ENCODE assay signal across 30 cellular contexts in genomic region chr7:99739699-99740572, GRCh38. TPM values are rescaled to one million over a fixed set of nuclear protein-coding genes. Genes with fewer than 3 reads are reported as not detected.
DNase-seq lines count a peak whose midpoint lies in the region; ATAC-seq and TF ChIP-seq lines count a peak whose summit lies in the region.
"Had no signal": no experiment of that assay in that cellular context is flagged by ENCODE, and none has a peak within 500 bp of the region (broad histone marks: within the 10 kb centered on the region; RNA-seq: fewer than 3 reads in every experiment).

No MANE protein-coding gene starts in this region.

- peak overlapping the region; percentile 1 for H3K9ac ChIP-seq in adipocyte (ENCODE audit: low read length)
- H3K9ac ChIP-seq: BLaER1 treated with 17β-estradiol and CSF1 and Interleukin-3, amounts not matched to agents 10 nM and 100 nM had no signal

- no peaks in the 10 kb centered on the region for H3K9me3 ChIP-seq in breast epithelium
- H3K9me3 ChIP-seq in adipocyte (ENCODE audit: control insufficient read depth, low read length): no peaks in the 10 kb centered on the region
- H3K9me3 ChIP-seq: ascending aorta, colonic mucosa, testis had no signal

- CTCF ChIA-PET in MCF 10A (lab: Yijun Ruan, JAX): interaction anchor here (0.6 to 2.8 kb wide), 8 partner anchors 10 to 313 kb away, joined by 3 to 20 read pairs (median 5); partner anchors contain the start of gene CYP3A5

- H3K36me3 Mint-ChIP-seq in MCF 10A (ENCODE audit: insufficient read depth, unreplicated experiment) (peaks cover 6% of the 10 kb centered on the region), nephron (ENCODE audit: low read depth) (no peaks in the 10 kb centered on the region)
- no peaks in the 10 kb centered on the region for H3K36me3 Mint-ChIP-seq in stimulated activated effector memory CD8-positive, alpha-beta T cell treated with anti-CD3 and anti-CD28 coated beads, Interleukin-12 subunit alpha, Interleukin-12 subunit beta, amount 100 ng/mL, for 72 hours

- H3K27me3 Mint-ChIP-seq in MCF 10A (ENCODE audit: insufficient read depth, unreplicated experiment) (no peaks in the 10 kb centered on the region), nephron (ENCODE audit: low read depth) (no peaks in the 10 kb centered on the region)

- H3K4me3 ChIP-seq in breast epithelium (no peak overlapping the region), adipocyte (ENCODE audit: low read length) (peak overlapping the region; percentile 11)
- H3K4me3 ChIP-seq: ascending aorta; BLaER1 treated with 17β-estradiol and CSF1 and Interleukin-3, amounts not matched to agents 10 nM and 100 nM; colonic mucosa; testis had no signal

- TSS peak; percentile 53 for BruUV-seq in MCF 10A (replicated peaks; lab: Mats Ljungman, UMichigan)

- TF ChIP-seq POLR2A in breast epithelium (IDR thresholded peaks at IDR 0.05): no peak

- H3K27ac Mint-ChIP-seq in MCF 10A (ENCODE audit: low read depth, unreplicated experiment) (peak overlapping the region; percentile 87), nephron (peak overlapping the region in 2 of 3 experiments; percentile 41 to 50)
- no peak overlapping the region for H3K27ac Mint-ChIP-seq in stimulated activated effector memory CD8-positive, alpha-beta T cell treated with anti-CD3 and anti-CD28 coated beads, Interleukin-12 subunit alpha, Interleukin-12 subunit beta, amount 100 ng/mL, for 72 hours
- H3K27ac Mint-ChIP-seq: nephron progenitor cell, WTC11 had no signal

- TF ChIP-seq CTCF in MCF 10A (IDR thresholded peaks at IDR 0.05; ENCODE audit: unreplicated experiment) (no peak), breast epithelium (IDR thresholded peaks at IDR 0.05) (no peak), nephron (IDR thresholded peaks at IDR 0.05; ENCODE audit: unreplicated experiment in 3 of 3) (no peak)

- H3K36me3 ChIP-seq in breast epithelium (no peaks in the 10 kb centered on the region), adipocyte (ENCODE audit: control insufficient read depth, insufficient read depth, low read length, severe bottlenecking) (no peaks in the 10 kb centered on the region)
- H3K36me3 ChIP-seq: BLaER1 treated with 17β-estradiol and CSF1 and Interleukin-3, amounts not matched to agents 10 nM and 100 nM; colonic mucosa had no signal

- no peak for ATAC-seq in stimulated activated effector memory CD8-positive, alpha-beta T cell treated with anti-CD3 and anti-CD28 coated beads, Interleukin-12 subunit alpha, Interleukin-12 subunit beta, amount 100 ng/mL, for 72 hours
- no peak for ATAC-seq in HG02642 (IDR thresholded peaks at IDR 0.05; ENCODE audit: poor library complexity, unreplicated experiment)
- ATAC-seq: WTC11 had no signal

- DNase-seq in MCF 10A (ENCODE audit: unreplicated experiment) (no peak), breast epithelium (ENCODE audit: low spot score in 2 of 2) (no peak), adipocyte (ENCODE audit: low read depth) (no peak), amygdala (lab: John Stamatoyannopoulos, UW) (no peak)
- DNase-seq in stimulated activated effector memory CD8-positive, alpha-beta T cell treated with anti-CD3 and anti-CD28 coated beads, Interleukin-12 subunit alpha, Interleukin-12 subunit beta, amount 100 ng/mL, for 72 hours (ENCODE audit: low spot score in 2 of 2): no peak
- DNase-seq: activated naive CD4-positive, alpha-beta T cell treated with Interleukin-2 at 50 U/mL for 16 hours; colonic mucosa; COR-L47; effector CD4-positive, alpha-beta T cell; KBM-7; NCI-H1105; NCI-H187; NCI-H82; nephron progenitor cell; RPMI8226; stimulated activated naive CD4-positive, alpha-beta T cell; testis had no signal

- H3K4me1 ChIP-seq in breast epithelium (no peaks in the 10 kb centered on the region), adipocyte (ENCODE audit: control insufficient read depth, insufficient read depth, low read length) (peaks cover 26% of the 10 kb centered on the region)
- H3K4me1 ChIP-seq: ascending aorta, colonic mucosa, testis had no signal

- peak overlapping the region; percentile 28 for H3K4me3 Mint-ChIP-seq in MCF 10A (ENCODE audit: unreplicated experiment)
- H3K4me3 Mint-ChIP-seq in nephron: no peak overlapping the region
- no peak overlapping the region for H3K4me3 Mint-ChIP-seq in stimulated activated effector memory CD8-positive, alpha-beta T cell treated with anti-CD3 and anti-CD28 coated beads, Interleukin-12 subunit alpha, Interleukin-12 subunit beta, amount 100 ng/mL, for 72 hours
- H3K4me3 Mint-ChIP-seq: nephron progenitor cell, WTC11 had no signal

- H3K27ac ChIP-seq in breast epithelium: no peak overlapping the region
- H3K27ac ChIP-seq: ascending aorta, colonic mucosa, testis had no signal

- intact Hi-C loops in MCF 10A (cut with micrococcal nuclease): loop anchor here (2.0 to 5.0 kb wide), 2 partner anchors 97 to 105 kb away; no protein-coding TSS in a partner anchor
- intact Hi-C loops in breast epithelium (cut with DNase I; ENCODE audit: low total_unique reads): no loop called here

- peaks cover 52% of the 10 kb centered on the region for H3K4me1 Mint-ChIP-seq in MCF 10A (ENCODE audit: insufficient read depth, unreplicated experiment)
- H3K4me1 Mint-ChIP-seq in nephron: peaks cover 35% of the 10 kb centered on the region
- peaks cover 9% of the 10 kb centered on the region for H3K4me1 Mint-ChIP-seq in stimulated activated effector memory CD8-positive, alpha-beta T cell treated with anti-CD3 and anti-CD28 coated beads, Interleukin-12 subunit alpha, Interleukin-12 subunit beta, amount 100 ng/mL, for 72 hours
- H3K4me1 Mint-ChIP-seq: nephron progenitor cell had no signal

- H3K9me3 Mint-ChIP-seq in MCF 10A (ENCODE audit: unreplicated experiment) (no peaks in the 10 kb centered on the region), nephron (peaks cover 3% of the 10 kb centered on the region)
- peaks cover 4% of the 10 kb centered on the region for H3K9me3 Mint-ChIP-seq in stimulated activated effector memory CD8-positive, alpha-beta T cell treated with anti-CD3 and anti-CD28 coated beads, Interleukin-12 subunit alpha, Interleukin-12 subunit beta, amount 100 ng/mL, for 72 hours

- H3K27me3 ChIP-seq in breast epithelium (no peaks in the 10 kb centered on the region), adipocyte (replicated peaks; ENCODE audit: control insufficient read depth, insufficient read depth, low read length) (no peaks in the 10 kb centered on the region)
- H3K27me3 ChIP-seq: ascending aorta; BLaER1 treated with 17β-estradiol and CSF1 and Interleukin-3, amounts not matched to agents 10 nM and 100 nM; colonic mucosa; testis had no signal

- POLR2A ChIA-PET in MCF 10A (lab: Yijun Ruan, JAX): interaction anchor here (0.6 to 8.7 kb wide), 31 partner anchors 9 to 349 kb away, joined by 3 to 115 read pairs (median 5); partner anchors contain the start of genes COPS6, CYP3A43, CYP3A5 and ZKSCAN5

RNA-seq across cellular contexts. Expression of gene CYP3A7, which starts 4.9 kb away (rescaled TPM):
- total RNA-seq in MCF 10A (2022): not detected in 2 replicates
- total RNA-seq in breast epithelium: 1 to 10 TPM in 2 of 3 donors, not detected in 1; 1.5 to 2.3 TPM
- total RNA-seq: ascending aorta; cardiac septum; colonic mucosa; glomerular endothelial cell; M059J; NCI-H460; osteocyte; SK-MEL-5; T-helper 1 cell treated with Interleukin-12 subunit alpha and Interleukin-12 subunit beta and Interleukin-4 antibody, amounts not matched to agents 30 ng/mL and 1 ng/mL, for 36 hours; testis; WTC11 had no signal

RNA-seq across cellular contexts. Expression of gene CYP3A4, which starts 44.0 kb away (rescaled TPM):
- total RNA-seq in MCF 10A (2022): not detected in 2 replicates
- under 1 TPM; 0.33 to 0.64 (median 0.59) TPM for total RNA-seq in breast epithelium
- total RNA-seq: ascending aorta; cardiac septum; glomerular endothelial cell; NCI-H460; osteocyte; SK-MEL-5; skeletal muscle tissue; T-helper 1 cell treated with Interleukin-12 subunit alpha and Interleukin-12 subunit beta and Interleukin-4 antibody, amounts not matched to agents 30 ng/mL and 1 ng/mL, for 36 hours had no signal
